In the genomic region with DNA sequence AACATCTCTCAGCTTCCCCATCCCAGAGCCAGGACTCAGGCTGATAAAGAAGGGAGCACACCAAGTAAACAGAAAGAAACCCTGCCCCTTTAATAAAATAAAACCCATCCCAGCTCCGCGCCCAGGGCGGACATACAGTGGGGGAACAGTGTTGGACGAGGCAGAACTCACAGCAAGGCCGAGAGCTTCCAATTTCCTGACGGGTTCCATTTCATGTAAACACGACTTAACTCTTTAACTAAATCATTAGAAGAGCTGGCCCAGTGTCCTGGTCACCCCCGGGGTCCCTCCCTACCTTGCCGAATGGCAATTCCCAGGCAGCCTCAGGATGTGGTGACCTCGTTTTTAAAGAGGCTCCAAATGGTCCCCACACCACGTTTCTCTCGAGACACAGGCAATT, we compare ENCODE assay signal across 22 cellular contexts.
"Had no signal": no experiment of that assay in that cellular context is flagged by ENCODE, and none has a peak within 500 bp of the region (broad histone marks: within the 10 kb centered on the region; RNA-seq: fewer than 3 reads in every experiment).

No MANE protein-coding gene starts in this region.

- H3K36me3 Mint-ChIP-seq: memory B cell had no signal

- H3K36me3 ChIP-seq: heart left ventricle, left ventricle myocardium inferior, lower lobe of right lung, ovary, stomach, thoracic aorta had no signal

- H3K27ac ChIP-seq: coronary artery, heart left ventricle, left ventricle myocardium inferior, lower lobe of right lung, ovary, stomach, thoracic aorta had no signal

- H3K9me3 Mint-ChIP-seq: memory B cell had no signal

- H3K27me3 Mint-ChIP-seq: memory B cell had no signal

- H3K9me3 ChIP-seq: lower lobe of right lung, ovary, thoracic aorta had no signal

- ATAC-seq: heart left ventricle, lower lobe of right lung, right cardiac atrium had no signal

- H3K27me3 ChIP-seq: heart left ventricle, ovary had no signal

- H3K4me3 ChIP-seq: coronary artery, heart left ventricle, left ventricle myocardium inferior, lower lobe of right lung, ovary, stomach, thoracic aorta had no signal

- H3K27ac Mint-ChIP-seq: endodermal cell, memory B cell, naive B cell, progenitor cell of endocrine pancreas had no signal

- H3K4me1 Mint-ChIP-seq: memory B cell, naive B cell had no signal

- H3K4me1 ChIP-seq: left ventricle myocardium inferior, lower lobe of right lung, stomach had no signal

- H3K4me3 Mint-ChIP-seq: endodermal cell, memory B cell had no signal

- DNase-seq: central memory CD4-positive, alpha-beta T cell; effector CD4-positive, alpha-beta T cell; endodermal cell; foreskin melanocyte; heart left ventricle; hypothalamus; kidney glomerular epithelial cell; left ventricle myocardium inferior; lower lobe of right lung; midbrain; naive B cell; ovary; right cardiac atrium; stimulated activated CD4-positive, alpha-beta T cell treated with anti-CD3 and anti-CD28 coated beads, Interleukin-2, amount 100 ng/mL, for 24 hours; stimulated activated naive CD4-positive, alpha-beta T cell; stomach; substantia nigra; trophoblast cell had no signal
